In genomic region chr22:19524170-19525115, GRCh38 we compare ENCODE assay signal across 8 cellular contexts. TPM values are rescaled to one million over a fixed set of nuclear protein-coding genes. Genes with fewer than 3 reads are reported as not detected.
A peak's percentile ranks its signal among the peaks of the same experiment; 100 is the strongest.
DNase-seq lines count a peak whose midpoint lies in the region; ATAC-seq, FAIRE-seq and TF ChIP-seq lines count a peak whose summit lies in the region.

CLDN5 (minus strand) TSS chr22:19524410; CDS start chr22:19524255, 155 bp downstream.

- no peaks in the 10 kb centered on the region; the same call in 1 of the 2 replicates for H3K9me3 ChIP-seq in AG04450 (ENCODE audit: control insufficient read depth, insufficient read depth, low read length)
- H3K9me3 ChIP-seq in GM12878 (replicated peaks; ENCODE audit: control insufficient read depth, insufficient read depth, low read length), result no peaks in the 10 kb centered on the region
- H3K9me3 ChIP-seq in PC-9 (ENCODE audit: insufficient read depth, low read depth), result no peaks in the 10 kb centered on the region

- no peaks in the 10 kb centered on the region for H3K4me1 ChIP-seq in GM12878 (ENCODE audit: control insufficient read depth, insufficient read depth, low read length)
- no peaks in the 10 kb centered on the region for H3K4me1 ChIP-seq in PC-9 (replicated peaks; ENCODE audit: insufficient read depth)

- H3K9me2 ChIP-seq in PC-9 (ENCODE audit: insufficient read depth), result no peaks in the 10 kb centered on the region

- no peaks in the 10 kb centered on the region for H3F3A ChIP-seq in PC-9 (ENCODE audit: insufficient read depth, low read depth)

- DNase-seq in AG04450 (ENCODE audit: low read depth, low spot score) (no peak), HFFc6 (no peak), GM12878 (ENCODE audit: low read depth, low spot score) (no peak), iPS-NIHi7 (ENCODE audit: extremely low spot score) (peak; percentile 88), PC-9 (no peak), NCI-H226 (no peak)
- no peak for DNase-seq in stimulated activated naive B cell treated with anti-CD40 and anti-IgM and Interleukin-4, amounts not matched to agents 10 μg/mL and 1 μg/mL and 100 μg/mL, for 72 hours

- SMC1A ChIA-PET in GM12878 (lab: Charles Lee; ENCODE audit: uncharacterized antibody, unreplicated experiment), result no interaction called here

- H3K27me3 ChIP-seq in AG04450 (ENCODE audit: control insufficient read depth, insufficient read depth, low read length) (peaks cover 23% of the 10 kb centered on the region), GM12878 (replicated peaks in 1 of 2; ENCODE audit: control insufficient read depth in 2 of 2, insufficient read depth in 2 of 2, low read length in 1 of 2) (peaks cover 0 to 2% of the 10 kb centered on the region in 2 experiments; a peak in 2 of 4 replicates), PC-9 (ENCODE audit: insufficient read depth, low read depth) (no peaks in the 10 kb centered on the region)

- in situ Hi-C loops in GM12878 (cut with MboI), result no loop called here

- ATAC-seq in GM12878 (peak; percentile 19; the same call in 2 of the 3 replicates), GM19467 (IDR thresholded peaks at IDR 0.05; ENCODE audit: unreplicated experiment) (no peak)
- peak; percentile 6 to 26 for ATAC-seq in stimulated activated naive B cell treated with anti-CD40 and anti-IgM and Interleukin-4, amounts not matched to agents 10 μg/mL and 1 μg/mL and 100 μg/mL, for 72 hours (replicated peaks)

- TF ChIP-seq RAD21 in GM12878 (IDR thresholded peaks at IDR 0.05; ENCODE audit: insufficient read depth, low read depth, low read length), result no peak

- H3K36me3 ChIP-seq in GM12878 (ENCODE audit: control insufficient read depth in 2 of 2, insufficient read depth in 2 of 2, low read length in 1 of 2), result peaks cover 0 to 4% of the 10 kb centered on the region in 2 experiments; a peak in 2 of 4 replicates
- no peaks in the 10 kb centered on the region for H3K36me3 ChIP-seq in PC-9 (ENCODE audit: low read depth)

- BruUV-seq in GM12878 (replicated peaks; lab: Mats Ljungman, UMichigan), result no TSS peak
- BruUV-seq in PC-9 (replicated peaks; lab: Mats Ljungman, UMichigan), result no TSS peak

- peaks cover 13% of the 10 kb centered on the region for H3K4me1 Mint-ChIP-seq in HFFc6 (ENCODE audit: low read depth)
- H3K4me1 Mint-ChIP-seq in stimulated activated naive B cell treated with anti-CD40 and anti-IgM and Interleukin-4, amounts not matched to agents 10 μg/mL and 1 μg/mL and 100 μg/mL, for 72 hours, result peaks cover 13 to 19% of the 10 kb centered on the region in 2 donors

- H4K20me1 ChIP-seq in GM12878 (ENCODE audit: control insufficient read depth, insufficient read depth) (no peaks in the 10 kb centered on the region), PC-9 (ENCODE audit: insufficient read depth) (no peaks in the 10 kb centered on the region)

- no peak for TF ChIP-seq POLR2A in GM12878 (IDR thresholded peaks at IDR 0.05; ENCODE audit: low read depth, low read length)

- H3K4me2 ChIP-seq in GM12878 (ENCODE audit: control insufficient read depth, insufficient read depth) (no peak within 1 kb of the TSS), PC-9 (no peak within 1 kb of the TSS)

- no peaks in the 10 kb centered on the region for H3K9me3 Mint-ChIP-seq in HFFc6
- no peaks in the 10 kb centered on the region for H3K9me3 Mint-ChIP-seq in stimulated activated naive B cell treated with anti-CD40 and anti-IgM and Interleukin-4, amounts not matched to agents 10 μg/mL and 1 μg/mL and 100 μg/mL, for 72 hours

- H3K4me3 Mint-ChIP-seq in HFFc6, result peak within 1 kb of the TSS; percentile 61; the same call in 1 of the 2 replicates
- peak within 1 kb of the TSS; percentile 75 to 77 for H3K4me3 Mint-ChIP-seq in stimulated activated naive B cell treated with anti-CD40 and anti-IgM and Interleukin-4, amounts not matched to agents 10 μg/mL and 1 μg/mL and 100 μg/mL, for 72 hours

- no peak for TF ChIP-seq EP300 in GM12878 (IDR thresholded peaks at IDR 0.05; ENCODE audit: borderline replicate concordance in 1 of 2, control insufficient read depth in 1 of 2, low read depth in 2 of 2, low read length in 2 of 2)

- no peak within 1 kb of the TSS for H2AFZ ChIP-seq in GM12878 (ENCODE audit: control insufficient read depth, low read depth, low read length)
- no peak within 1 kb of the TSS for H2AFZ ChIP-seq in PC-9

- no peak for FAIRE-seq in GM12878 (lab: Jason Lieb, UNC)

- 11% methylated on average over 60 of the region's 69 CpGs for WGBS in GM12878 (ENCODE audit: insufficient coverage, insufficient replicate concordance, low lambda C conversion rate, missing lambda C conversion rate)

- CTCF ChIA-PET in AG04450 (lab: Charles Lee) (no interaction called here), GM12878 (lab: Yijun Ruan, JAX) (no interaction called here), PC-9 (lab: Charles Lee) (no interaction called here)

- H3K79me2 ChIP-seq in GM12878 (ENCODE audit: control insufficient read depth, insufficient read depth, low read length) (no peaks in the 10 kb centered on the region), PC-9 (ENCODE audit: low read depth) (no peaks in the 10 kb centered on the region)

- POLR2A ChIA-PET in AG04450 (lab: Yijun Ruan, JAX) (no interaction called here), GM12878 (lab: Charles Lee) (no interaction called here), PC-9 (lab: Charles Lee; ENCODE audit: unreplicated experiment) (no interaction called here)

- no peak within 1 kb of the TSS for H3K27ac ChIP-seq in AG04450 (ENCODE audit: low read depth, low read length)
- no peak within 1 kb of the TSS for H3K27ac ChIP-seq in GM12878 (ENCODE audit: control insufficient read depth, insufficient read depth)
- no peak within 1 kb of the TSS for H3K27ac ChIP-seq in PC-9

- H3K36me3 Mint-ChIP-seq in HFFc6 (ENCODE audit: low read depth), result no peaks in the 10 kb centered on the region
- peaks cover 0 to 5% of the 10 kb centered on the region in 2 donors for H3K36me3 Mint-ChIP-seq in stimulated activated naive B cell treated with anti-CD40 and anti-IgM and Interleukin-4, amounts not matched to agents 10 μg/mL and 1 μg/mL and 100 μg/mL, for 72 hours

- intact Hi-C loops in GM12878 (cut with micrococcal nuclease; ENCODE audit: unreplicated experiment) (no loop called here), PC-9 (cut with micrococcal nuclease; ENCODE audit: unreplicated experiment) (no loop called here)

- H3K9ac ChIP-seq in GM12878 (ENCODE audit: control insufficient read depth, insufficient read depth, low read length), result no peak within 1 kb of the TSS

- H3K27ac Mint-ChIP-seq in HFFc6, result no peak within 1 kb of the TSS
- peak within 1 kb of the TSS; percentile 62 for H3K27ac Mint-ChIP-seq in stimulated activated naive B cell treated with anti-CD40 and anti-IgM and Interleukin-4, amounts not matched to agents 10 μg/mL and 1 μg/mL and 100 μg/mL, for 72 hours

- peak within 1 kb of the TSS; percentile 42 for H3K4me3 ChIP-seq in AG04450 (ENCODE audit: low read depth, low read length)
- no peak within 1 kb of the TSS for H3K4me3 ChIP-seq in GM12878
- H3K4me3 ChIP-seq in PC-9, result no peak within 1 kb of the TSS

- RAD21 ChIA-PET in GM12878 (lab: Charles Lee; ENCODE audit: unreplicated experiment), result no interaction called here

- peaks cover 22% of the 10 kb centered on the region for H3K27me3 Mint-ChIP-seq in HFFc6 (ENCODE audit: insufficient read depth)
- peaks cover 42 to 54% of the 10 kb centered on the region in 2 donors for H3K27me3 Mint-ChIP-seq in stimulated activated naive B cell treated with anti-CD40 and anti-IgM and Interleukin-4, amounts not matched to agents 10 μg/mL and 1 μg/mL and 100 μg/mL, for 72 hours

- no peak for TF ChIP-seq CTCF in AG04450 (IDR thresholded peaks at IDR 0.05; ENCODE audit: low read depth, low read length)
- no peak for TF ChIP-seq CTCF in HFFc6 (IDR thresholded peaks at IDR 0.05)
- TF ChIP-seq CTCF in GM12878 (IDR thresholded peaks at IDR 0.05 in 2 of 3, conservative IDR thresholded peaks at IDR 0.05 in 1 of 3; ENCODE audit: control insufficient read depth in 2 of 3, extremely low read depth in 1 of 3, insufficient read depth in 1 of 3, low read depth in 3 of 3, low read length in 3 of 3), result no peak
- no peak for TF ChIP-seq CTCF in PC-9 (conservative IDR thresholded peaks at IDR 0.05)

TF ChIP-seq in GM12878, 131 proteins besides CTCF, POLR2A, EP300 and RAD21 (continues in another document):
- TF ChIP-seq FOS (IDR thresholded peaks at IDR 0.05; ENCODE audit: borderline replicate concordance, extremely low read depth, insufficient read length) (no peak), MAX (IDR thresholded peaks at IDR 0.05; ENCODE audit: low read depth, low read length) (no peak), SUPT20H (IDR thresholded peaks at IDR 0.05; ENCODE audit: borderline replicate concordance, control insufficient read depth, low read depth, low read length) (no peak), EGR1 (IDR thresholded peaks at IDR 0.05; ENCODE audit: borderline replicate concordance in 1 of 2, low read depth in 2 of 2, low read length in 2 of 2) (no peak), BCL11A (IDR thresholded peaks at IDR 0.05; ENCODE audit: low read depth, low read length) (no peak)

RNA-seq across cellular contexts. Expression of gene CLDN5, which starts in this region (rescaled TPM):
- polyA plus RNA-seq in AG04450 (2011; rRNA removed) (0.05 TPM in 1 of 2 replicates, not detected in the other), GM12878 (2011; rRNA removed) (not detected in 2 replicates), GM12878 (2014; fragmentation: Illumina TruSeq; extraction: Trizol) (not detected in 2 replicates), GM12878 (2014; fragmentation: Nextera tagmentation; extraction: Ambion mirVana) (not detected), GM12878 (2014; rRNA removed) (not detected in 2 replicates), GM12878 (2016; fragmentation: Nextera tagmentation; extraction: Ambion mirVana) (not detected)
- polyA minus RNA-seq in AG04450 (2011; rRNA and poly(A)+ RNA removed), result not detected in 2 replicates
- under 1 TPM in 1 of 6 experiments, not detected in 5; 0.16 TPM for total RNA-seq in HFFc6 (2021; fragmentation: NEBNext Ultra II Directional; extraction: Animal tissue kit (Norgen Biotek cat#: 25700))
- total RNA-seq in GM12878 (2013; cell fraction: nucleolus; rRNA removed), result not detected in 2 replicates
- total RNA-seq in GM12878 (2014; rRNA removed) (not detected in 2 replicates), GM12878 (2014; rRNA removed; fragmentation: Illumina TruSeq; extraction: Trizol) (not detected in 2 replicates), GM12878 (2021) (0.15 TPM in 1 of 2 replicates, not detected in the other), PC-9 (2021) (not detected in 2 replicates)
- not detected for polyA plus RNA-seq in GM12878 (2011; ENCODE audit: low read depth)
- not detected in 2 replicates for polyA plus RNA-seq in GM12878 (2011; cell fraction: cytosol; rRNA removed)
- not detected in 2 replicates for polyA plus RNA-seq in GM12878 (2011; cell fraction: nucleus; rRNA removed)
- polyA plus RNA-seq in GM12878 (2012), result not detected in 2 replicates
- polyA minus RNA-seq in GM12878 (2011; rRNA and poly(A)+ RNA removed), result not detected in 2 replicates
- polyA minus RNA-seq in GM12878 (2011; cell fraction: cytosol; rRNA and poly(A)+ RNA removed), result not detected in 2 replicates
- polyA minus RNA-seq in GM12878 (2011; cell fraction: nucleus; rRNA and poly(A)+ RNA removed), result not detected in 2 replicates

Comparison
In these comparisons a context has a peak if more than half of its experiments do, and no peak if none do; other contexts are left out.
1. Peak in ATAC-seq in GM12878; RNA of the gene not detected or under 1 TPM.